1 cellular context compared by ENCODE assay signal in genomic region chr20:53616489-53616888, GRCh38.
TF ChIP-seq lines count a peak whose summit lies in the region.

No MANE protein-coding gene starts in this region.

TF ChIP-seq in HepG2, 621 proteins besides CTCF, POLR2A, EP300 and RAD21:
- 0 out of 2 replicates have a peak, but pooled peaks have one; percentile 6 for TF ChIP-seq ADNP (CRISPR knock-in tag; IDR thresholded peaks at IDR 0.05)
